21 cellular contexts compared by ENCODE assay signal in the genomic region with DNA sequence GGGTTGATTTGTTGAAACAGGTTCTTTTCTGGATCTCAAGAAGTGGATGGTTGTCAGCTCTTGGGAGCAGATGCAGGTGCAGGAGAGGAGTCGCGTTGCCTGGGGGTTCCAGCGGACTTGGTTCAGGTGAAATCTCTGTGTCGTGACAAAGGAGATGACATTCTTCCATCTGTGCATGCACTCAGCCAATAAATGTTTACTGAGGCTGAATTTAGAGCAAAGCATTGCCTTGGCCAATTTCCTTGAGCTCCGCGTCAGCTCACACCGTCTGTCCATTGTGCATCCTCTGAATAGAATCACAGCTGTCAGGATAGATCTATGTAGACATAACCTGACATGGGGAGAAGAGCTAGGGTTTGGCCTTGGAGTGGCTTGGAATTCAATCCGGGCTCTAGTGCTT.
"Had no signal": no experiment of that assay in that cellular context is flagged by ENCODE, and none has a peak within 500 bp of the region (broad histone marks: within the 10 kb centered on the region; RNA-seq: fewer than 3 reads in every experiment).

No MANE protein-coding gene starts in this region.

- ATAC-seq: activated CD8-positive, alpha-beta memory T cell treated with anti-CD3 and anti-CD28 coated beads, Interleukin-2, amount 10 ng/mL, durations not matched to agents 7 days and 5 days; activated CD8-positive, alpha-beta T cell treated with anti-CD3 and anti-CD28 coated beads, Interleukin-2, amount 10 ng/mL, durations not matched to agents 7 days and 5 days; mucosa of descending colon; pancreas; stimulated activated memory B cell treated with anti-CD40 and anti-IgM and Interleukin-4, amounts not matched to agents 10 μg/mL and 1 μg/mL and 100 μg/mL, for 72 hours; stimulated activated naive CD8-positive, alpha-beta T cell treated with anti-CD3 and anti-CD28 coated beads, Interleukin-15, amount 100 ng/mL, for 72 hours had no signal

- H3K4me3 Mint-ChIP-seq: activated B cell treated with CpG ODN at 0.5 μM for 24 hours; activated CD8-positive, alpha-beta memory T cell treated with anti-CD3 and anti-CD28 coated beads, Interleukin-2, amount 10 ng/mL, durations not matched to agents 7 days and 5 days; activated CD8-positive, alpha-beta T cell treated with anti-CD3 and anti-CD28 coated beads, Interleukin-2, amount 10 ng/mL, durations not matched to agents 7 days and 5 days; activated naive CD8-positive, alpha-beta T cell; nephron progenitor cell; stimulated activated memory B cell treated with anti-CD40 and anti-IgM and Interleukin-4, amounts not matched to agents 10 μg/mL and 1 μg/mL and 100 μg/mL, for 72 hours; stimulated activated naive CD8-positive, alpha-beta T cell treated with anti-CD3 and anti-CD28 coated beads, Interleukin-15, amount 100 ng/mL, for 72 hours had no signal

- H3K27ac Mint-ChIP-seq: activated B cell treated with CpG ODN at 0.5 μM for 24 hours; activated CD8-positive, alpha-beta memory T cell treated with anti-CD3 and anti-CD28 coated beads, Interleukin-2, amount 10 ng/mL, durations not matched to agents 7 days and 5 days; activated CD8-positive, alpha-beta T cell treated with anti-CD3 and anti-CD28 coated beads, Interleukin-2, amount 10 ng/mL, durations not matched to agents 7 days and 5 days; activated naive CD8-positive, alpha-beta T cell; activated T-helper 2 cell treated with anti-CD3 and anti-CD28 coated beads, Interferon-gamma antibody, Interleukin-2, Interleukin-4, amounts not matched to agents 10 μg/mL and 5 μg/mL and 100 μg/mL, durations not matched to agents 14 hours and 24 hours and 36 hours; nephron progenitor cell; stimulated activated memory B cell treated with anti-CD40 and anti-IgM and Interleukin-4, amounts not matched to agents 10 μg/mL and 1 μg/mL and 100 μg/mL, for 72 hours; stimulated activated naive CD8-positive, alpha-beta T cell treated with anti-CD3 and anti-CD28 coated beads, Interleukin-15, amount 100 ng/mL, for 72 hours had no signal

- H3K36me3 Mint-ChIP-seq: activated CD8-positive, alpha-beta memory T cell treated with anti-CD3 and anti-CD28 coated beads, Interleukin-2, amount 10 ng/mL, durations not matched to agents 7 days and 5 days; activated naive CD8-positive, alpha-beta T cell; stimulated activated memory B cell treated with anti-CD40 and anti-IgM and Interleukin-4, amounts not matched to agents 10 μg/mL and 1 μg/mL and 100 μg/mL, for 72 hours had no signal

- DNase-seq: activated B cell treated with CpG ODN at 0.5 μM for 24 hours; activated CD8-positive, alpha-beta memory T cell treated with anti-CD3 and anti-CD28 coated beads, Interleukin-2, amount 10 ng/mL, durations not matched to agents 7 days and 5 days; activated CD8-positive, alpha-beta T cell treated with anti-CD3 and anti-CD28 coated beads, Interleukin-2, amount 10 ng/mL, durations not matched to agents 7 days and 5 days; activated naive CD4-positive, alpha-beta T cell treated with Interleukin-2 at 50 U/mL for 16 hours; activated T-cell treated with anti-CD3 and anti-CD28 coated beads, Interleukin-2, amount 50 U/mL, for 48 hours; cerebellar nuclear complex; effector memory CD4-positive, alpha-beta T cell; left ventricle myocardium inferior; mesendoderm; mucosa of descending colon; nephron progenitor cell; pancreas; stimulated activated CD4-positive, alpha-beta T cell treated with anti-CD3 and anti-CD28 coated beads, Interleukin-1b, Interleukin-23, amount 100 ng/mL, for 48 hours; stimulated activated CD4-positive, alpha-beta T cell treated with anti-CD3 and anti-CD28 coated beads, Interleukin-4, amount 100 ng/mL, for 4 hours; stimulated activated CD8-positive, alpha-beta memory T cell treated with anti-CD3 and anti-CD28 coated beads, Interleukin-4, amount 100 ng/mL, for 48 hours; stimulated activated naive CD8-positive, alpha-beta T cell treated with anti-CD3 and anti-CD28 coated beads, Interleukin-15, amount 100 ng/mL, for 72 hours; substantia nigra; T-helper 2 cell had no signal

- H3K9me3 Mint-ChIP-seq: activated B cell treated with CpG ODN at 0.5 μM for 24 hours; activated T-helper 2 cell treated with anti-CD3 and anti-CD28 coated beads, Interferon-gamma antibody, Interleukin-2, Interleukin-4, amounts not matched to agents 10 μg/mL and 5 μg/mL and 100 μg/mL, durations not matched to agents 14 hours and 24 hours and 36 hours; nephron progenitor cell; stimulated activated memory B cell treated with anti-CD40 and anti-IgM and Interleukin-4, amounts not matched to agents 10 μg/mL and 1 μg/mL and 100 μg/mL, for 72 hours; stimulated activated naive CD8-positive, alpha-beta T cell treated with anti-CD3 and anti-CD28 coated beads, Interleukin-15, amount 100 ng/mL, for 72 hours had no signal

- H3K27me3 Mint-ChIP-seq: activated B cell treated with CpG ODN at 0.5 μM for 24 hours; activated CD8-positive, alpha-beta memory T cell treated with anti-CD3 and anti-CD28 coated beads, Interleukin-2, amount 10 ng/mL, durations not matched to agents 7 days and 5 days; activated naive CD8-positive, alpha-beta T cell; stimulated activated memory B cell treated with anti-CD40 and anti-IgM and Interleukin-4, amounts not matched to agents 10 μg/mL and 1 μg/mL and 100 μg/mL, for 72 hours had no signal

- H3K4me1 Mint-ChIP-seq: activated B cell treated with CpG ODN at 0.5 μM for 24 hours; activated CD8-positive, alpha-beta memory T cell treated with anti-CD3 and anti-CD28 coated beads, Interleukin-2, amount 10 ng/mL, durations not matched to agents 7 days and 5 days; stimulated activated memory B cell treated with anti-CD40 and anti-IgM and Interleukin-4, amounts not matched to agents 10 μg/mL and 1 μg/mL and 100 μg/mL, for 72 hours; stimulated activated naive CD8-positive, alpha-beta T cell treated with anti-CD3 and anti-CD28 coated beads, Interleukin-15, amount 100 ng/mL, for 72 hours had no signal
